Comparison of ENCODE assay signal across 19 cellular contexts in genomic region chr2:240223631-240224030, GRCh38.
"Had no signal": no experiment of that assay in that cellular context is flagged by ENCODE, and none has a peak within 500 bp of the region (broad histone marks: within the 10 kb centered on the region; RNA-seq: fewer than 3 reads in every experiment).

No MANE protein-coding gene starts in this region.

- H3K4me1 Mint-ChIP-seq: central memory CD8-positive, alpha-beta T cell; naive thymus-derived CD8-positive, alpha-beta T cell had no signal

- H3K27ac ChIP-seq: heart left ventricle, ovary, right lobe of liver, spleen, thoracic aorta, transverse colon had no signal

- H3K4me1 ChIP-seq: heart left ventricle, right lobe of liver, spleen, transverse colon had no signal

- DNase-seq: effector memory CD4-positive, alpha-beta T cell; heart left ventricle; hippocampal formation; kidney glomerular epithelial cell; mammary epithelial cell; mucosa of descending colon; spleen; stimulated activated CD4-positive, alpha-beta T cell treated with anti-CD3 and anti-CD28 coated beads, Interleukin-15, amount 100 ng/mL, for 24 hours; stimulated activated CD4-positive, alpha-beta T cell treated with anti-CD3 and anti-CD28 coated beads, Interleukin-1b, Interleukin-23, amount 100 ng/mL, for 48 hours; stimulated activated CD4-positive, alpha-beta T cell treated with anti-CD3 and anti-CD28 coated beads, Interleukin-4, amount 100 ng/mL, for 4 hours; stimulated activated naive CD4-positive, alpha-beta T cell; transverse colon had no signal

- H3K4me3 Mint-ChIP-seq: central memory CD8-positive, alpha-beta T cell; naive thymus-derived CD8-positive, alpha-beta T cell had no signal

- H3K36me3 ChIP-seq: heart left ventricle, ovary, right lobe of liver, spleen, thoracic aorta, transverse colon had no signal

- H3K9me3 ChIP-seq: mucosa of descending colon, ovary, right lobe of liver, thoracic aorta, transverse colon had no signal

- ATAC-seq: esophagus mucosa; heart left ventricle; mucosa of descending colon; naive thymus-derived CD8-positive, alpha-beta T cell; right lobe of liver had no signal

- H3K4me3 ChIP-seq: heart left ventricle, mucosa of descending colon, ovary, right lobe of liver, spleen, thoracic aorta, transverse colon had no signal

- H3K27me3 ChIP-seq: ovary, right lobe of liver had no signal

- H3K27ac Mint-ChIP-seq: naive thymus-derived CD8-positive, alpha-beta T cell; progenitor cell of endocrine pancreas had no signal
